Comparison of ENCODE assay signal across 8 cellular contexts in the genomic region with DNA sequence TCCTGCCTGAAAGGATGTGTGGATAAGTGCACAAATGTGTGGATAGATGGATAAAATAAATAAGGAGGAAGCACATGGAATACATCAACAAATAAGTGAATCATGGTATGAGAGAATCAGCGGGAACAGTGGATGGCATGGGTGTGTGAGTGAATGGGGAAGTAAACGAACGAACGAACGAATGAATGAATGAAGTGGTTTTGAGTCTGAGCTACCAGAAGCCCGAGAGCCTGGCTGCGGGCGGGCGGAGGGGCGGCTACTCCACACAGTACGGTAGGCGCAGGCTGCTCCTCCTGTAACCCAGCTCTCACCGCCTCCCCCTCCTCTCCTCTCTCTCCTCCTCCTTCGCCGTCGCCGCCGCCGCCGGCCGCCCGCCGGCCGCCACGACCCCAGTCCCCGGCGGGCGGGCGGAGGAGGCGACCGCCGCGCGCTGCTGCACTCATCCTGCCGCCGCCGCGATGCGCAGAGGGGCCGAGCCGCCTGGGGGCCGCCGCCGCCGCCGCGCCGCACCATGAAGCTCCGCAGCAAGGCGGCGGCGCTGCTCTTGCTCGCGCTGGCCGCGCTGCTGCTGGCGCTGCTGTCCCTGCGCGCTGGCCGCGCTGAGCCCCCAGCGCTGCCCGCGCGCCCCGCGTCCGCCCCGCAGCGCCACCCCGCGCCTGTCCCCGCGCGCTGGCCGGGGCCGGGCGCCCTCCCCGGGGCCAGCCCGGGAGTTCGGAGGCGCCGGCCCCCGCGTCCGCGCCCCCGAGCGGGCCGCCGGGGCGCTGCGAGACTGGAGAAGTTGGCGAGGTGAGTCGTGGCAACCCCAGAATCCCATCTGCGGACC. TPM values are rescaled to one million over a fixed set of nuclear protein-coding genes. Genes with fewer than 3 reads are reported as not detected.
DNase-seq lines count a peak whose midpoint lies in the region; ATAC-seq and TF ChIP-seq lines count a peak whose summit lies in the region.

A gene with protein sequence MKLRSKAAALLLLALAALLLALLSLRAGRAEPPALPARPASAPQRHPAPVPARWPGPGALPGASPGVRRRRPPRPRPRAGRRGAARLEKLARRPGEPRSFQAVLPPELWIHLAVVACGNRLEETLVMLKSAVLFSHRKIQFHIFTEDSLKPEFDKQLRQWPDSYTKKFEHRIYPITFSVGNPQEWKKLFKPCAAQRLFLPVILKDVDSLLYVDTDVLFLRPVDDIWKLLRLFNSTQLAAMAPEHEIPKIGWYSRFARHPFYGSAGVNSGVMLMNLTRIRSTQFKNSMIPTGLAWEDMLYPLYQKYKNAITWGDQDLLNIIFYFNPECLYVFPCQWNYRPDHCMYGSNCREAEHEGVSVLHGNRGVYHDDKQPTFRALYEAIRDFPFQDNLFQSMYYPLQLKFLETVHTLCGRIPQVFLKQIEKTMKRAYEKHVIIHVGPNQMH (plus strand): TSS at position 324 of the 823 bp plus-strand sequence. CDS start 188 bp downstream, at position 512.

- H3K4me3 ChIP-seq in Caco-2 (ENCODE audit: low read depth, low read length) (peak within 1 kb of the TSS; percentile 58), GM23248 (peak within 1 kb of the TSS; percentile 76), WERI-Rb-1 (ENCODE audit: low read depth, low read length) (peak within 1 kb of the TSS; percentile 59), right lobe of liver (peak within 1 kb of the TSS in 2 of 3 donors; percentile 20 to 40)

- H3K27me3 Mint-ChIP-seq in Caco-2 (ENCODE audit: insufficient read depth, unreplicated experiment): no peaks in the 10 kb centered on the region

- H3K27me3 ChIP-seq in Caco-2 (replicated peaks; ENCODE audit: control insufficient read depth, insufficient read depth, low read length) (no peaks in the 10 kb centered on the region), GM23248 (replicated peaks; ENCODE audit: insufficient read depth) (no peaks in the 10 kb centered on the region), WERI-Rb-1 (ENCODE audit: insufficient read depth, low read depth, severe bottlenecking) (no peaks in the 10 kb centered on the region), right lobe of liver (peaks cover 0 to 10% of the 10 kb centered on the region in 2 donors)

- H3K4me1 ChIP-seq in Caco-2 (peaks cover 4% of the 10 kb centered on the region; the same call in 1 of the 2 replicates), GM23248 (ENCODE audit: insufficient read depth) (peaks cover 44% of the 10 kb centered on the region), right lobe of liver (peaks cover 0 to 4% (median 2%) of the 10 kb centered on the region in 4 donors)

- 1 to 3% methylated on average over 43 to 87 of the region's 96 CpGs for WGBS in GM23248 (ENCODE audit: low coverage in 1 of 2, low lambda C conversion rate in 2 of 2, missing lambda C conversion rate in 2 of 2), 2 experiments
- whole genome bisulfite sequencing in right lobe of liver (ENCODE audit: insufficient coverage, low coverage, low lambda C conversion rate, missing lambda C conversion rate): 0% methylated on average over 14 of the region's 96 CpGs

- peak within 1 kb of the TSS; percentile 82 for H2AFZ ChIP-seq in GM23248

- BruUV-seq in Caco-2 (replicated peaks; lab: Mats Ljungman, UMichigan): no TSS peak

- peak; percentile 76 to 86 (median 84) for ATAC-seq in right lobe of liver
- ATAC-seq in HG02678 (IDR thresholded peaks at IDR 0.05; ENCODE audit: unreplicated experiment): no peak

- H3K4me3 Mint-ChIP-seq in Caco-2 (ENCODE audit: unreplicated experiment): peak within 1 kb of the TSS; percentile 94

- H3K4me2 ChIP-seq in GM23248 (ENCODE audit: unreplicated experiment): peak within 1 kb of the TSS; percentile 94

- peak within 1 kb of the TSS; percentile 33 for H3K27ac Mint-ChIP-seq in Caco-2 (ENCODE audit: unreplicated experiment)

- intact Hi-C loops in Caco-2 (cut with micrococcal nuclease; ENCODE audit: unreplicated experiment) (loop anchor here (1.0 kb wide), 2 partner anchors 37 to 50 kb away; no protein-coding TSS in a partner anchor), right lobe of liver (cut with DNase I) (no loop called here)

- no peak for TF ChIP-seq POLR2A in right lobe of liver (IDR thresholded peaks at IDR 0.05)

- in situ Hi-C loops in GM23248 (cut with MboI): no loop called here

- no peaks in the 10 kb centered on the region for H3K9me2 ChIP-seq in GM23248 (ENCODE audit: insufficient read depth)

- H4K20me1 ChIP-seq in GM23248 (ENCODE audit: insufficient read depth): no peaks in the 10 kb centered on the region

- POLR2A ChIA-PET in Caco-2 (lab: Charles Lee): no interaction called here

- H3K36me3 ChIP-seq in Caco-2 (ENCODE audit: control insufficient read depth, insufficient read depth, low read length): no peaks in the 10 kb centered on the region
- no peaks in the 10 kb centered on the region for H3K36me3 ChIP-seq in GM23248 (ENCODE audit: low read depth)
- H3K36me3 ChIP-seq in WERI-Rb-1: no peaks in the 10 kb centered on the region
- no peaks in the 10 kb centered on the region for H3K36me3 ChIP-seq in right lobe of liver

- H3K4me1 Mint-ChIP-seq in Caco-2 (ENCODE audit: low read depth, unreplicated experiment): peaks cover 12% of the 10 kb centered on the region

- CTCF ChIA-PET in Caco-2 (lab: Charles Lee): interaction anchor here (0.7 to 2.7 kb wide), 3 partner anchors 37 to 295 kb away, joined by 4 to 9 read pairs (median 4); no protein-coding TSS in a partner anchor

- H3K36me3 Mint-ChIP-seq in Caco-2 (ENCODE audit: insufficient read depth, unreplicated experiment): no peaks in the 10 kb centered on the region

- H3K9me3 ChIP-seq in Caco-2 (no peaks in the 10 kb centered on the region), GM23248 (ENCODE audit: low read depth) (no peaks in the 10 kb centered on the region), WERI-Rb-1 (ENCODE audit: severe bottlenecking) (no peaks in the 10 kb centered on the region), right lobe of liver (no peaks in the 10 kb centered on the region)

- H3K27ac ChIP-seq in GM23248 (peak within 1 kb of the TSS; percentile 32), WERI-Rb-1 (no peak within 1 kb of the TSS), right lobe of liver (no peak within 1 kb of the TSS)

- peaks cover 33% of the 10 kb centered on the region for H3F3A ChIP-seq in GM23248 (ENCODE audit: insufficient read depth)

- peak within 1 kb of the TSS; percentile 69 for H3K9ac ChIP-seq in GM23248

- DNase-seq in Caco-2: peak; percentile 74
- DNase-seq in GM23248: peak; percentile 81
- DNase-seq in NCI-H128 (lab: John Stamatoyannopoulos, UW; ENCODE audit: unreplicated experiment): peak; percentile 35
- DNase-seq in WERI-Rb-1: peak; percentile 85
- peak; percentile 84 for DNase-seq in ecto neural progenitor cell (ENCODE audit: low spot score)
- peak; percentile 51 to 66 (median 58) for DNase-seq in right lobe of liver
- peak; percentile 3 to 29 for DNase-seq in stimulated activated CD4-positive, alpha-beta T cell treated with anti-CD3 and anti-CD28 coated beads, Interleukin-4, amount 100 ng/mL, for 4 hours

- no peaks in the 10 kb centered on the region for H3K79me2 ChIP-seq in GM23248 (ENCODE audit: insufficient read depth)

- no peak for TF ChIP-seq CTCF in Caco-2 (IDR thresholded peaks at IDR 0.05; ENCODE audit: insufficient read depth in 1 of 2, low read depth in 1 of 2, low read length in 1 of 2, severe bottlenecking in 1 of 2, unreplicated experiment in 1 of 2)
- TF ChIP-seq CTCF in WERI-Rb-1 (IDR thresholded peaks at IDR 0.05; ENCODE audit: low read depth, low read length): no peak
- no peak for TF ChIP-seq CTCF in right lobe of liver (IDR thresholded peaks at IDR 0.05)

- no peaks in the 10 kb centered on the region for H3K9me3 Mint-ChIP-seq in Caco-2 (ENCODE audit: unreplicated experiment)

RNA-seq across cellular contexts. Expression of the gene that starts here (rescaled TPM):
- total RNA-seq in Caco-2 (2022): 3.4 and 4.8 TPM in 2 replicates
- 10.0 and 13.2 TPM in 2 replicates for total RNA-seq in GM23248 (2014; rRNA removed; shearing (Covaris generic))
- 1.2 TPM in 2 replicates for polyA plus RNA-seq in GM23248 (2016; fragmentation: Nextera tagmentation; extraction: Ambion mirVana)
- under 1 TPM in 5 of 6 experiments, not detected in 1; 0.06 to 0.69 (median 0.12) TPM for total RNA-seq in right lobe of liver

Comparison
In these comparisons a context has a peak if more than half of its experiments do, and no peak if none do; other contexts are left out.
1. Peak in DNase-seq, ATAC-seq and H3K4me3 ChIP-seq in right lobe of liver; RNA of the gene not detected or under 1 TPM.
2. DNase-seq: peak in every context shown above with its lines; median percentile 85 in WERI-Rb-1; 84 in ecto neural progenitor cell; 81 in GM23248; 74 in Caco-2; 58 in right lobe of liver; 35 in NCI-H128; 16 in stimulated activated CD4-positive, alpha-beta T cell treated with anti-CD3 and anti-CD28 coated beads, Interleukin-4, amount 100 ng/mL, for 4 hours.